Comparison of ENCODE assay signal across 15 cellular contexts in genomic region chr2:31354837-31355236, GRCh38. TPM values are rescaled to one million over a fixed set of nuclear protein-coding genes. Genes with fewer than 3 reads are reported as not detected.
DNase-seq lines count a peak whose midpoint lies in the region; ATAC-seq and TF ChIP-seq lines count a peak whose summit lies in the region.
"Had no signal": no experiment of that assay in that cellular context is flagged by ENCODE, and none has a peak within 500 bp of the region (broad histone marks: within the 10 kb centered on the region; RNA-seq: fewer than 3 reads in every experiment).

No MANE protein-coding gene starts in this region.

- H3K4me1 ChIP-seq in breast epithelium: no peaks in the 10 kb centered on the region

- TF ChIP-seq POLR2A in breast epithelium (IDR thresholded peaks at IDR 0.05): no peak

- POLR2A ChIA-PET in MCF 10A (lab: Yijun Ruan, JAX): interaction anchor here (0.6 to 1.3 kb wide), 4 partner anchors 17 to 650 kb away, joined by 3 to 4 read pairs (median 3); no protein-coding TSS in a partner anchor

- DNase-seq in MCF 10A (ENCODE audit: unreplicated experiment) (peak; percentile 52), breast epithelium (ENCODE audit: low spot score in 2 of 2) (no peak), NCI-H69 (lab: John Stamatoyannopoulos, UW) (peak; percentile 0), choroid plexus epithelial cell (ENCODE audit: low read depth) (peak; percentile 50), type B pancreatic cell (ENCODE audit: extremely low spot score, unreplicated experiment) (no peak), NCI-H187 treated with DMSO at 0.1 percent for 48 hours (lab: John Stamatoyannopoulos, UW) (no peak), activated gamma-delta T cell treated with Interleukin-2 at 50 U/mL for 16 hours (no peak)
- DNase-seq: activated CD8-positive, alpha-beta memory T cell treated with anti-CD3 and anti-CD28 coated beads, Interleukin-2, amount 50 U/mL, for 48 hours; cortex of kidney; kidney; Right ventricle myocardium superior had no signal

- no peaks in the 10 kb centered on the region for H3K36me3 ChIP-seq in breast epithelium

- H3K4me1 Mint-ChIP-seq in MCF 10A (ENCODE audit: insufficient read depth, unreplicated experiment) (peaks cover 7% of the 10 kb centered on the region), type B pancreatic cell (ENCODE audit: unreplicated experiment) (no peaks in the 10 kb centered on the region)
- H3K4me1 Mint-ChIP-seq: stimulated activated effector memory CD8-positive, alpha-beta T cell treated with anti-CD3 and anti-CD28 coated beads, Interleukin-12 subunit alpha, Interleukin-12 subunit beta, amount 100 ng/mL, for 72 hours had no signal

- H3K27me3 Mint-ChIP-seq in MCF 10A (ENCODE audit: insufficient read depth, unreplicated experiment) (no peaks in the 10 kb centered on the region), type B pancreatic cell (no peaks in the 10 kb centered on the region)

- H3K27ac Mint-ChIP-seq in MCF 10A (ENCODE audit: low read depth, unreplicated experiment): peak overlapping the region; percentile 87
- no peak overlapping the region for H3K27ac Mint-ChIP-seq in type B pancreatic cell
- H3K27ac Mint-ChIP-seq: CD4-positive, CD25-positive, alpha-beta regulatory T cell; stimulated activated effector memory CD8-positive, alpha-beta T cell treated with anti-CD3 and anti-CD28 coated beads, Interleukin-12 subunit alpha, Interleukin-12 subunit beta, amount 100 ng/mL, for 72 hours had no signal

- H3K27ac ChIP-seq in breast epithelium: no peak overlapping the region

- H3K36me3 Mint-ChIP-seq in MCF 10A (ENCODE audit: insufficient read depth, unreplicated experiment) (peaks cover 16% of the 10 kb centered on the region), type B pancreatic cell (no peaks in the 10 kb centered on the region)
- H3K36me3 Mint-ChIP-seq: CD4-positive, CD25-positive, alpha-beta regulatory T cell; stimulated activated effector memory CD8-positive, alpha-beta T cell treated with anti-CD3 and anti-CD28 coated beads, Interleukin-12 subunit alpha, Interleukin-12 subunit beta, amount 100 ng/mL, for 72 hours had no signal

- no TSS peak for BruUV-seq in MCF 10A (replicated peaks; lab: Mats Ljungman, UMichigan)

- H3K27me3 ChIP-seq in breast epithelium: no peaks in the 10 kb centered on the region

- ATAC-seq in GM18498 (IDR thresholded peaks at IDR 0.05; ENCODE audit: unreplicated experiment): no peak
- ATAC-seq: stimulated activated effector memory CD8-positive, alpha-beta T cell treated with anti-CD3 and anti-CD28 coated beads, Interleukin-12 subunit alpha, Interleukin-12 subunit beta, amount 100 ng/mL, for 72 hours had no signal

- H3K4me3 ChIP-seq in breast epithelium: no peak overlapping the region
- H3K4me3 ChIP-seq in choroid plexus epithelial cell (ENCODE audit: low read depth, low read length): no peak overlapping the region

- intact Hi-C loops in MCF 10A (cut with micrococcal nuclease) (loop anchor here (2.0 to 5.0 kb wide), 3 partner anchors 60 to 167 kb away; partner anchors contain the start of gene XDH), breast epithelium (cut with DNase I; ENCODE audit: low total_unique reads) (no loop called here)

- TF ChIP-seq CTCF in MCF 10A (IDR thresholded peaks at IDR 0.05; ENCODE audit: unreplicated experiment): peak; percentile 44
- TF ChIP-seq CTCF in breast epithelium (IDR thresholded peaks at IDR 0.05): no peak
- peak; percentile 60 for TF ChIP-seq CTCF in choroid plexus epithelial cell (conservative IDR thresholded peaks at IDR 0.05; ENCODE audit: low read depth, low read length)
- TF ChIP-seq CTCF in type B pancreatic cell (conservative IDR thresholded peaks at IDR 0.05): peak; percentile 56

- no peaks in the 10 kb centered on the region for H3K9me3 Mint-ChIP-seq in MCF 10A (ENCODE audit: unreplicated experiment)
- H3K9me3 Mint-ChIP-seq in type B pancreatic cell: peaks cover 5% of the 10 kb centered on the region

- H3K4me3 Mint-ChIP-seq in MCF 10A (ENCODE audit: unreplicated experiment) (peak overlapping the region; percentile 50), type B pancreatic cell (no peak overlapping the region)
- H3K4me3 Mint-ChIP-seq: CD4-positive, CD25-positive, alpha-beta regulatory T cell; stimulated activated effector memory CD8-positive, alpha-beta T cell treated with anti-CD3 and anti-CD28 coated beads, Interleukin-12 subunit alpha, Interleukin-12 subunit beta, amount 100 ng/mL, for 72 hours had no signal

- peaks cover 0 to 4% of the 10 kb centered on the region in 2 donors for H3K9me3 ChIP-seq in breast epithelium

- CTCF ChIA-PET in MCF 10A (lab: Yijun Ruan, JAX): interaction anchor here (0.6 to 2.3 kb wide), 18 partner anchors 11 to 1190 kb away, joined by 3 to 8 read pairs (median 3); no protein-coding TSS in a partner anchor

RNA-seq across cellular contexts. Expression of gene XDH, which starts 59.7 kb away (rescaled TPM):
- total RNA-seq in MCF 10A (2022): 29.3 and 47.5 TPM in 2 replicates
- total RNA-seq in breast epithelium: 1 to 10 TPM in 2 of 3 donors, under 1 TPM in 1; 0.16 to 6.9 (median 1.3) TPM
- total RNA-seq in type B pancreatic cell (ENCODE audit: low replicate concordance): 2.5 and 7.7 TPM in 2 replicates
- total RNA-seq: CD4-positive, CD25-positive, alpha-beta regulatory T cell; skeletal muscle tissue had no signal

Comparison
In these comparisons a context has a peak if more than half of its experiments do, and no peak if none do; other contexts are left out.
1. DNase-seq: peak in MCF 10A (single experiment), NCI-H69 (single experiment) and choroid plexus epithelial cell (single experiment); none in breast epithelium (0 of 2), type B pancreatic cell (single experiment), NCI-H187 treated with DMSO at 0.1 percent for 48 hours (single experiment) and activated gamma-delta T cell treated with Interleukin-2 at 50 U/mL for 16 hours (single experiment).
2. CTCF ChIP-seq: peak in MCF 10A (single experiment), choroid plexus epithelial cell (single experiment) and type B pancreatic cell (single experiment); none in breast epithelium (0 of 3).